23 cellular contexts compared by ENCODE assay signal in the genomic region with DNA sequence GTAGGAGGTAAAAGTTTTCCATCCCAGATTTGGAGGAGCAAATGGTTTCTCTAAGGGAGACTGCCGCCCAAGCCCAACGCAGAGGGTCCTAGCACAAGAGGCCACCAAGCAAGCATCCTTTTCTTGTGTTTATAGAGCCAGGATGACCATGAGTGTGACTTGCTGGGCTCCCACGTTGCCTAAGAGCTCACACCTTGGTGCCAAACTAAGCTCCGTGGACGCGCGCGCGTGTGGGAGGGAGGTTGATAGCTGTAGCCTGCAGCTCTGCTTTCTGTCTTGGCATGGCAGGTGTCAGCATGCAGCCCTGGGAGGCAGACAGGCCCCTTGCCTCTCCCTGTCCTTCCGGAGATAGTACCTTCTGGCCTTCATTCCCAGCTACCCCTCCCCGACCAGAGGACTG.
"Had no signal": no experiment of that assay in that cellular context is flagged by ENCODE, and none has a peak within 500 bp of the region (broad histone marks: within the 10 kb centered on the region; RNA-seq: fewer than 3 reads in every experiment).

No MANE protein-coding gene starts in this region.

- H2AFZ ChIP-seq: parathyroid adenoma had no signal

- H3K36me3 Mint-ChIP-seq: natural killer cell; stimulated activated naive B cell treated with anti-CD40 and anti-IgM and Interleukin-4, amounts not matched to agents 10 μg/mL and 1 μg/mL and 100 μg/mL, for 72 hours had no signal

- H3K9me3 Mint-ChIP-seq: neural crest cell; stimulated activated naive B cell treated with anti-CD40 and anti-IgM and Interleukin-4, amounts not matched to agents 10 μg/mL and 1 μg/mL and 100 μg/mL, for 72 hours had no signal

- H3K4me3 Mint-ChIP-seq: natural killer cell; neural crest cell; stimulated activated naive B cell treated with anti-CD40 and anti-IgM and Interleukin-4, amounts not matched to agents 10 μg/mL and 1 μg/mL and 100 μg/mL, for 72 hours; stimulated activated naive CD8-positive, alpha-beta T cell treated with anti-CD3 and anti-CD28 coated beads, Interleukin-15, Interleukin-2, amounts not matched to agents 100 ng/mL and 50 ng/mL, for 24 hours had no signal

- H3K27ac ChIP-seq: dorsolateral prefrontal cortex, foreskin keratinocyte, gastroesophageal sphincter, heart left ventricle, lower lobe of right lung, parathyroid adenoma, right lobe of liver, thoracic aorta, transverse colon, upper lobe of right lung, vagina had no signal

- H3K4me1 ChIP-seq: foreskin keratinocyte, heart left ventricle, lower lobe of right lung, parathyroid adenoma, upper lobe of right lung, vagina had no signal

- H3K27me3 ChIP-seq: right lobe of liver, transverse colon, vagina had no signal

- ATAC-seq: foreskin keratinocyte; gastroesophageal sphincter; heart left ventricle; left cardiac atrium; left ventricle myocardium superior; natural killer cell; stimulated activated naive B cell treated with anti-CD40 and anti-IgM and Interleukin-4, amounts not matched to agents 10 μg/mL and 1 μg/mL and 100 μg/mL, for 72 hours; upper lobe of right lung had no signal

- H3K9me3 ChIP-seq: gastroesophageal sphincter, heart left ventricle, lower lobe of right lung, right lobe of liver, thoracic aorta, transverse colon, upper lobe of right lung, vagina had no signal

- H3K27ac Mint-ChIP-seq: natural killer cell; progenitor cell of endocrine pancreas; stimulated activated naive B cell treated with anti-CD40 and anti-IgM and Interleukin-4, amounts not matched to agents 10 μg/mL and 1 μg/mL and 100 μg/mL, for 72 hours; stimulated activated naive CD8-positive, alpha-beta T cell treated with anti-CD3 and anti-CD28 coated beads, Interleukin-15, Interleukin-2, amounts not matched to agents 100 ng/mL and 50 ng/mL, for 24 hours had no signal

- H3K4me1 Mint-ChIP-seq: natural killer cell; stimulated activated naive B cell treated with anti-CD40 and anti-IgM and Interleukin-4, amounts not matched to agents 10 μg/mL and 1 μg/mL and 100 μg/mL, for 72 hours had no signal

- H3K4me3 ChIP-seq: dorsolateral prefrontal cortex, gastroesophageal sphincter, heart left ventricle, lower lobe of right lung, right lobe of liver, thoracic aorta, transverse colon, upper lobe of right lung, vagina had no signal

- H3K36me3 ChIP-seq: gastroesophageal sphincter, heart left ventricle, lower lobe of right lung, right lobe of liver, thoracic aorta, transverse colon, upper lobe of right lung, vagina had no signal

- DNase-seq: dorsolateral prefrontal cortex; effector CD4-positive, alpha-beta T cell; foreskin keratinocyte; heart left ventricle; hippocampal formation; left cardiac atrium; left ventricle myocardium superior; lower lobe of right lung; natural killer cell; right lobe of liver; small intestine; stimulated activated CD4-positive, alpha-beta T cell treated with anti-CD3 and anti-CD28 coated beads, Interleukin-15, amount 100 ng/mL, for 24 hours; stimulated activated CD4-positive, alpha-beta T cell treated with anti-CD3 and anti-CD28 coated beads, Interleukin-2, amount 100 ng/mL, for 48 hours; stimulated activated naive B cell treated with anti-CD40 and anti-IgM and Interleukin-4, amounts not matched to agents 10 μg/mL and 1 μg/mL and 100 μg/mL, for 72 hours; transverse colon; upper lobe of right lung had no signal

- H3K79me2 ChIP-seq: parathyroid adenoma had no signal

- H3K9ac ChIP-seq: parathyroid adenoma had no signal
